Comparison of ENCODE assay signal across 8 cellular contexts in the genomic region with DNA sequence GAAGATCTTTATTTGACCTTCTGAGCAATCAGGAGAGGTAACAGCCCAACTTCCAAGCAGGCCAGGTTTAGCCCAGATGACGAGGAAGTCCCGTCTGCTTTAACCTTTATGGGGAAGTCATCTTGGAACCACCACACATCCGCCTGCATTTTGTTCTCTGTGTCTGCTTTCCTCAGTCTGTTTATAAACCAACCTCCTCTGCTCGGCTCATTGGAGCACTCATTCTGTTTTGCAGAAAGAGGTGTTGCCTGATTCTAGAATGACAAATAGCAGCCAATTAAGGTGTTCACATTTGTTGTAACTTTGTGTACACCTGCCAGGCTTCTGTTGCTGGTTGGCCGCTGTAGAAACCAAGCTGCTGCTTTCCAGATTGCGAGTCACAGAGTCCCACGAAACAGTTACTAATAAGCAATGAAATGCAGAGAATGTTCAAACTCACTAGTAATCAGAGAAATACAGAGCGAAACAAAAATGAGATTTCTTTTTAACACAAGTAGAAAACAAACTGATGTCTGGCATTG.
DNase-seq lines count a peak whose midpoint lies in the region; ATAC-seq and TF ChIP-seq lines count a peak whose summit lies in the region.

No MANE protein-coding gene starts in this region.

- peaks cover 54% of the 10 kb centered on the region for H3K36me3 Mint-ChIP-seq in CD8-positive, alpha-beta T cell
- peaks cover 0 to 23% of the 10 kb centered on the region in 2 donors for H3K36me3 Mint-ChIP-seq in naive B cell

- H2AFZ ChIP-seq in OCI-LY7 (ENCODE audit: low read length), result no peak overlapping the region

- ATAC-seq in CD8-positive, alpha-beta T cell, result peak; percentile 48
- ATAC-seq in GM21576 (IDR thresholded peaks at IDR 0.05; ENCODE audit: unreplicated experiment), result peak; percentile 30
- ATAC-seq in naive B cell (ENCODE audit: low read depth in 2 of 2), result peak; percentile 74 to 75
- no peak for ATAC-seq in HG02970 (IDR thresholded peaks at IDR 0.05; ENCODE audit: low FRiP score, unreplicated experiment)

- H3K27me3 ChIP-seq in CD8-positive, alpha-beta T cell (ENCODE audit: insufficient read depth, low read length), result no peaks in the 10 kb centered on the region

- peaks cover 94% of the 10 kb centered on the region for H3K4me1 Mint-ChIP-seq in CD8-positive, alpha-beta T cell (ENCODE audit: low read depth)
- peaks cover 50 to 71% (median 54%) of the 10 kb centered on the region in 3 donors for H3K4me1 Mint-ChIP-seq in naive B cell

- peak overlapping the region; percentile 58 for H3K27ac ChIP-seq in CD8-positive, alpha-beta T cell (ENCODE audit: low read depth, low read length)
- H3K27ac ChIP-seq in OCI-LY7 (ENCODE audit: low read depth, low read length, poor library complexity, severe bottlenecking), result no peak overlapping the region

- H3K4me3 ChIP-seq in CD8-positive, alpha-beta T cell (ENCODE audit: low read depth, low read length), result peak overlapping the region; percentile 5
- no peak overlapping the region for H3K4me3 ChIP-seq in OCI-LY7 (ENCODE audit: low read depth, low read length, poor library complexity, severe bottlenecking)
- H3K4me3 ChIP-seq in cardiac fibroblast (replicated peaks in 1 of 2; ENCODE audit: low read depth in 2 of 2, low read length in 2 of 2), result no peak overlapping the region

- no peaks in the 10 kb centered on the region for H3K36me3 ChIP-seq in CD8-positive, alpha-beta T cell (ENCODE audit: insufficient read depth, low read length)
- peaks cover 21% of the 10 kb centered on the region for H3K36me3 ChIP-seq in OCI-LY7 (ENCODE audit: insufficient read depth, low read length)

- no peaks in the 10 kb centered on the region for H3K9me2 ChIP-seq in OCI-LY7 (ENCODE audit: insufficient read depth, low read length)

- peak in 3 of 7 experiments; percentile 50 to 64 (median 53) for DNase-seq in CD8-positive, alpha-beta T cell
- DNase-seq in OCI-LY7 (ENCODE audit: low spot score), result no peak
- DNase-seq in cardiac fibroblast (ENCODE audit: low read depth in 2 of 2), result peak; percentile 60 to 78
- peak; percentile 74 for DNase-seq in naive B cell
- DNase-seq in NAMALWA (ENCODE audit: low spot score), result no peak
- no peak for DNase-seq in hypothalamus (lab: John Stamatoyannopoulos, UW)

- intact Hi-C loops in CD8-positive, alpha-beta T cell (cut with DNase I, micrococcal nuclease), result loop anchor here in 1 of 2 experiments (10.0 kb wide), 1 partner anchor 574 kb away; a partner anchor contains a TSS
- intact Hi-C loops in OCI-LY7 (cut with micrococcal nuclease; ENCODE audit: unreplicated experiment), result no loop called here

- CTCF ChIA-PET in CD8-positive, alpha-beta T cell (lab: Charles Lee), result interaction anchor here (1.0 to 2.3 kb wide), 4 partner anchors 25 to 84 kb away, joined by 3 to 9 read pairs (median 5); no protein-coding TSS in a partner anchor
- CTCF ChIA-PET in OCI-LY7 (lab: Charles Lee; ENCODE audit: unreplicated experiment), result no interaction called here

- no peaks in the 10 kb centered on the region for H3K9me3 ChIP-seq in CD8-positive, alpha-beta T cell (ENCODE audit: low read length)
- no peaks in the 10 kb centered on the region for H3K9me3 ChIP-seq in OCI-LY7 (ENCODE audit: low read length)

- peak overlapping the region; percentile 97 for H3K27ac Mint-ChIP-seq in CD8-positive, alpha-beta T cell
- peak overlapping the region; percentile 97 to 100 (median 98) for H3K27ac Mint-ChIP-seq in naive B cell

- peak overlapping the region; percentile 45 for H3K4me2 ChIP-seq in OCI-LY7 (ENCODE audit: low read length)

- peaks cover 97% of the 10 kb centered on the region for H3K4me1 ChIP-seq in CD8-positive, alpha-beta T cell (ENCODE audit: insufficient read depth, low read length)
- H3K4me1 ChIP-seq in OCI-LY7 (ENCODE audit: insufficient read depth, low read length, poor library complexity, severe bottlenecking), result peaks cover 38% of the 10 kb centered on the region

- H3K9me3 Mint-ChIP-seq in CD8-positive, alpha-beta T cell, result no peaks in the 10 kb centered on the region
- H3K9me3 Mint-ChIP-seq in naive B cell, result peaks cover 0 to 4% (median 0%) of the 10 kb centered on the region in 7 donors

- H3K4me3 Mint-ChIP-seq in CD8-positive, alpha-beta T cell, result peak overlapping the region; percentile 66
- H3K4me3 Mint-ChIP-seq in naive B cell, result peak overlapping the region; percentile 62 to 89 (median 76)

- H4K20me1 ChIP-seq in OCI-LY7 (ENCODE audit: insufficient read depth, low read length), result no peaks in the 10 kb centered on the region

- POLR2A ChIA-PET in CD8-positive, alpha-beta T cell (lab: Charles Lee), result interaction anchor here (0.7 to 2.2 kb wide), 5 partner anchors 13 to 267 kb away, joined by 3 to 7 read pairs (median 4); a partner anchor contains a TSS
- POLR2A ChIA-PET in OCI-LY7 (lab: Charles Lee), result interaction anchor here (0.7 kb wide), 1 partner anchor 28 kb away, joined by 3 read pairs; no protein-coding TSS in a partner anchor

- no peak for TF ChIP-seq CTCF in CD8-positive, alpha-beta T cell (IDR thresholded peaks at IDR 0.05)
- TF ChIP-seq CTCF in OCI-LY7 (conservative IDR thresholded peaks at IDR 0.05; ENCODE audit: low read length), result no peak
- no peak for TF ChIP-seq CTCF in cardiac fibroblast (IDR thresholded peaks at IDR 0.05; ENCODE audit: low read depth, low read length)

- BruUV-seq in OCI-LY7 (replicated peaks; lab: Mats Ljungman, UMichigan), result no TSS peak

- H3K27me3 Mint-ChIP-seq in CD8-positive, alpha-beta T cell (ENCODE audit: low read depth), result no peaks in the 10 kb centered on the region
- H3K27me3 Mint-ChIP-seq in naive B cell, result no peaks in the 10 kb centered on the region

- H3K79me2 ChIP-seq in OCI-LY7 (ENCODE audit: insufficient read depth, low read depth, low read length), result no peaks in the 10 kb centered on the region

Comparison
In these comparisons a context has a peak if more than half of its experiments do, and no peak if none do; other contexts are left out.
1. DNase-seq: peak in cardiac fibroblast (2 of 2) and naive B cell (single experiment); none in OCI-LY7 (single experiment), NAMALWA (single experiment) and hypothalamus (0 of 51).